In the genomic region with DNA sequence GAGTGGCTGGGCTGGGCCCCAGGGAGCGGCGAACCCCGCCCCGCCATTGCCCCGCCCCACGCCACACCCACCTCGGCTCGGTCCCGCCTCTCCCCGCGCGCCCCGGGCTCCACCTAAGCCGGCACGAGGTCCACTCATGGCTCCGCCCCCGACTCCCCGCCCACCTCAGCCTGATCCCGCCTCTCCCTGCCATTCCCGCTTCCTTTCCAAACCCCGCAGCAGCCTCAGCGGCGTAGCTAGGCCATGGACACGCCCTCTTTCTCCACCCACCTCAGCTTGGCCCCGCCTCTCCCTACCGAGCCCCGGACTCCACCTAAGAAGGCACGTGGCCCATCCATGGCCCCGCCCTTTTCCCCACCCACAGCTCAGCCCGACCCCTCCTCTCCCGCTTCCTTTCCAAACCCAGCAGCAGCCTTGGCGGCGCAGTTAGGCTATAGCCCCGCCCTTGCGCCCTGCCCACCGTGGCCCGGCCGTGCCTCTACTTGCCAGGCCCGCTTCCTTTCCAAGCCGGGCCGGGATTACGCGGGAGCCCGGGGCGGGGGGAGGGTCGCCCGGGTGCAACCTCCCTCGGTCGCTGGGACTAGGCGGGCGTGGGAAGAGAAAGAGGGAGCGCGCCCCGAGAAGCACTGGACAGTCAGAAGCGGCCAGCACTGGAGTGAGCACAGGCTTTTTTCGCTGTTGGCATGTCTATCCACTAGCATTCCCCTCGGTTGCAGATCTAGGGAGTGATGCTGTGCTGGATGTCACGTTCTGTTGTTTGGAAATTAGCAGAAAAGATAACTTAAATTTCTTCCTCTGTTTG, we compare ENCODE assay signal across 8 cellular contexts. TPM values are rescaled to one million over a fixed set of nuclear protein-coding genes. Genes with fewer than 3 reads are reported as not detected.
A peak's percentile ranks its signal among the peaks of the same experiment; 100 is the strongest.
DNase-seq lines count a peak whose midpoint lies in the region; ATAC-seq and TF ChIP-seq lines count a peak whose summit lies in the region.

A gene with protein sequence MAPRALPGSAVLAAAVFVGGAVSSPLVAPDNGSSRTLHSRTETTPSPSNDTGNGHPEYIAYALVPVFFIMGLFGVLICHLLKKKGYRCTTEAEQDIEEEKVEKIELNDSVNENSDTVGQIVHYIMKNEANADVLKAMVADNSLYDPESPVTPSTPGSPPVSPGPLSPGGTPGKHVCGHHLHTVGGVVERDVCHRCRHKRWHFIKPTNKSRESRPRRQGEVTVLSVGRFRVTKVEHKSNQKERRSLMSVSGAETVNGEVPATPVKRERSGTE (minus strand): TSS at position 4 of the 802 bp plus-strand sequence. CDS start 89 bp downstream, outside the sequence.

- H3K4me3 ChIP-seq in AG04450 (ENCODE audit: low read depth, low read length): peak within 1 kb of the TSS; percentile 83
- peak within 1 kb of the TSS; percentile 95 for H3K4me3 ChIP-seq in smooth muscle cell

- peak within 1 kb of the TSS; percentile 99 for H3K4me2 ChIP-seq in smooth muscle cell

- ATAC-seq in GM19023 (IDR thresholded peaks at IDR 0.05; ENCODE audit: unreplicated experiment) (peak; percentile 82), HG03342 (IDR thresholded peaks at IDR 0.05; ENCODE audit: unreplicated experiment) (peak; percentile 82)

- H3K79me2 ChIP-seq in smooth muscle cell (ENCODE audit: low read depth): peaks cover 26% of the 10 kb centered on the region

- POLR2A ChIA-PET in AG04450 (lab: Yijun Ruan, JAX): interaction anchor here (0.6 to 1.1 kb wide), 6 partner anchors 20 to 1182 kb away, joined by 3 to 4 read pairs (median 3); partner anchors contain the start of gene PGM2

- no peaks in the 10 kb centered on the region for H3K27me3 ChIP-seq in AG04450 (ENCODE audit: control insufficient read depth, insufficient read depth, low read length)
- no peaks in the 10 kb centered on the region for H3K27me3 ChIP-seq in smooth muscle cell (ENCODE audit: low read depth)

- no peaks in the 10 kb centered on the region for H3K9me3 ChIP-seq in AG04450 (ENCODE audit: control insufficient read depth, insufficient read depth, low read length)
- no peaks in the 10 kb centered on the region for H3K9me3 ChIP-seq in smooth muscle cell (replicated peaks; ENCODE audit: low read depth)

- WGBS in smooth muscle cell (ENCODE audit: low lambda C conversion rate): under 1% methylated on average over 18 of the region's 58 CpGs

- DNase-seq in AG04450 (ENCODE audit: low read depth, low spot score): peak; percentile 99
- DNase-seq in NCI-H345 treated with DMSO at 0.1 percent for 48 hours (lab: John Stamatoyannopoulos, UW; ENCODE audit: unreplicated experiment): peak; percentile 91
- DNase-seq in activated CD4-positive, CD25-positive, alpha-beta regulatory T cell treated with anti-CD3 and anti-CD28 coated beads, Interleukin-2, amount 50 U/mL, for 16 hours (ENCODE audit: low read depth, low spot score): peak; percentile 91
- DNase-seq in central memory CD4-positive, alpha-beta T cell: peak; percentile 98
- peak; percentile 98 for DNase-seq in iPS-NIHi7 (ENCODE audit: extremely low spot score)
- DNase-seq in smooth muscle cell (lab: John Stamatoyannopoulos, UW; ENCODE audit: unreplicated experiment): peak; percentile 99

- peaks cover 26% of the 10 kb centered on the region for H4K20me1 ChIP-seq in smooth muscle cell (ENCODE audit: low read depth)

- peak within 1 kb of the TSS; percentile 97 for H2AFZ ChIP-seq in smooth muscle cell (ENCODE audit: low read depth)

- CTCF ChIA-PET in AG04450 (lab: Charles Lee): interaction anchor here (0.7 to 1.4 kb wide), 3 partner anchors 82 to 143 kb away, joined by 4 to 8 read pairs (median 4); no protein-coding TSS in a partner anchor

- peaks cover 3% of the 10 kb centered on the region for H3K4me1 ChIP-seq in smooth muscle cell (ENCODE audit: low read depth)

- H3F3A ChIP-seq in smooth muscle cell (ENCODE audit: low read depth): no peaks in the 10 kb centered on the region

- H3K27ac ChIP-seq in AG04450 (ENCODE audit: low read depth, low read length): peak within 1 kb of the TSS; percentile 68
- peak within 1 kb of the TSS; percentile 86 for H3K27ac ChIP-seq in smooth muscle cell (ENCODE audit: low read depth)

- H3K36me3 ChIP-seq in smooth muscle cell (ENCODE audit: low read depth): no peaks in the 10 kb centered on the region

- peak within 1 kb of the TSS; percentile 95 for H3K9ac ChIP-seq in smooth muscle cell (ENCODE audit: low read depth)

- TF ChIP-seq CTCF in AG04450 (IDR thresholded peaks at IDR 0.05; ENCODE audit: low read depth, low read length) (no peak), smooth muscle cell (IDR thresholded peaks at IDR 0.05; ENCODE audit: borderline replicate concordance, insufficient read depth, poor library complexity, severe bottlenecking) (no peak)

RNA-seq across cellular contexts. Expression of the gene that starts here (rescaled TPM):
- 8.3 and 9.2 TPM in 2 replicates for polyA plus RNA-seq in AG04450 (2011; rRNA removed)
- 36.2 and 42.4 TPM in 2 replicates for polyA minus RNA-seq in AG04450 (2011; rRNA and poly(A)+ RNA removed)
- total RNA-seq in smooth muscle cell: 36.3 and 44.5 TPM in 2 replicates
- 3.5 and 5.1 TPM in 2 replicates for polyA plus RNA-seq in smooth muscle cell

Comparison
In these comparisons a context has a peak if more than half of its experiments do, and no peak if none do; other contexts are left out.
1. Peak in every context shown above with its lines: DNase-seq, ATAC-seq, H3K4me3 ChIP-seq and H3K27ac ChIP-seq.